ENCODE assay signal across 16 cellular contexts in the genomic region with DNA sequence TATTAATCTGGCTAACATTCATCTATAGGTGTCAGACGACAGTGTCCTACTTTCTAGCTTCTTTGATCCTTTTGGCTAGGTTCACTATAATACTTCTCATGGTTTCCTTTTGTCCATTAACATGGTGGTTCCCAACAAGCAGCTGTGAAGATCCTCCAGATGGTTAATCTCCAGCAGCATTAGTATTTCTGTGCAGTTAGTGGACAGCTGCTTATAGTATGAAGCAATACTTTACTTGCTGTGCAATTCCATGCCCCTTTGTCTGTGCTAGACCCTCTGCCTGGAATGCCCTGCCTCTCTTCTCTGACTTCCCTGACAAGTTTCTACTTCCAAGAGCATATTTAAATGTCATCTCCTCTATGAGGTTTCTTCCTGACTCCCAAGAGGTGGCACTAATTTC.
"Had no signal": no experiment of that assay in that cellular context is flagged by ENCODE, and none has a peak within 500 bp of the region (broad histone marks: within the 10 kb centered on the region; RNA-seq: fewer than 3 reads in every experiment).

No MANE protein-coding gene starts in this region.

- ATAC-seq: esophagus mucosa, left colon, left ventricle myocardium superior, natural killer cell had no signal

- H3K4me1 ChIP-seq: suprapubic skin, thyroid gland had no signal

- H3K4me2 ChIP-seq: hepatocyte had no signal

- H3K9me3 ChIP-seq: sigmoid colon, suprapubic skin, thyroid gland had no signal

- H3K27ac ChIP-seq: hepatocyte, sigmoid colon, suprapubic skin, thyroid gland had no signal

- H3K4me3 ChIP-seq: hepatocyte, sigmoid colon, suprapubic skin, thyroid gland had no signal

- H3K36me3 ChIP-seq: sigmoid colon, suprapubic skin, thyroid gland had no signal

- DNase-seq: effector memory CD4-positive, alpha-beta T cell; foreskin melanocyte; head of caudate nucleus; left colon; left ventricle myocardium superior; natural killer cell; posterior cingulate gyrus; sigmoid colon; small intestine; stimulated activated CD4-positive, alpha-beta T cell treated with anti-CD3 and anti-CD28 coated beads, Interleukin-12 subunit alpha, Interleukin-12 subunit beta, amount 100 ng/mL, for 4 hours; stimulated activated CD4-positive, alpha-beta T cell treated with anti-CD3 and anti-CD28 coated beads, Interleukin-2, amount 100 ng/mL, for 48 hours; stimulated activated naive CD4-positive, alpha-beta T cell treated with Interleukin-2 at 50 U/mL for 16 hours; thyroid gland had no signal

- H2AFZ ChIP-seq: hepatocyte had no signal

- H3K27me3 ChIP-seq: hepatocyte, sigmoid colon, suprapubic skin, thyroid gland had no signal
